ENCODE assay signal across 1 cellular context in the genomic region with DNA sequence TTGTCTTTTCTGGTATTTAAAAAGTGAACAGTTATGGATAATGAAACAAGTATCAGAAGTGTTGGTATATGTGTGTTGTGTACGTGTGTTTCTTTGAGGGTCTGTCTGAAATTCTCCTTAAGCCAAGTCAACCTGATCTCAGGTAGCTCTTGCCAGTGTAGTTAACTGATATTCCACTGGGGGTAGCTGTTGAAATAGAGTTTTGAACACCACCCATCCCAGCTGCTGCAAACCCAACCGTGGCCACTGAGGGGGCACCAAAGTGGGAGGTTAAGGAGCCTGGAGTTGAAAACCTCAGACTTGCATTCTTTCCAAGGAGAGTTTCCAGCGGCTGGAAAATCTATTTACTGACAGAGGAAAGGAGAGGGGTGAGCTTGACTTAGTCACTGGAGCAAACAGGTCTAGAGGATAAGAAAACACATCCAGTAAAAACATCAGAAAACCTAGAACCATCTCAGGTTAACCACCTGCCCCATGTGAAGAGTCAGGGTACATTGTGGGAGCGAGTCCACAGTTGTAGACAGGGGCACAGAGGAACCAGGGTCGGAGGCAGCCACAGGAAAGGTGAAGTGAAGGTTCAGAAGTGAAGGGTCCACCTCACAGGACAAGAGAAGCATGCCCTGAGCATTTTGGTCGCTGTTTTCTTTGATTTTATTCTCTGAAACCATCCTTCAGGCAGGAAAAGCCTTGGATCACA.
TF ChIP-seq lines count a peak whose summit lies in the region.

No MANE protein-coding gene starts in this region.

TF ChIP-seq in GM23338, 12 proteins besides CTCF, POLR2A, EP300 and RAD21 (continued from another document):
- TF ChIP-seq ZNF114 (CRISPR knock-in tag; IDR thresholded peaks at IDR 0.05) (no peak), EZH2phosphoT487 (IDR thresholded peaks at IDR 0.05; ENCODE audit: unreplicated experiment) (no peak), STAT1 (IDR thresholded peaks at IDR 0.05; ENCODE audit: unreplicated experiment) (no peak), POLR2AphosphoS5 (IDR thresholded peaks at IDR 0.05; ENCODE audit: low read depth) (no peak), JUNB (IDR thresholded peaks at IDR 0.05; ENCODE audit: unreplicated experiment) (no peak)
